In the genomic region with DNA sequence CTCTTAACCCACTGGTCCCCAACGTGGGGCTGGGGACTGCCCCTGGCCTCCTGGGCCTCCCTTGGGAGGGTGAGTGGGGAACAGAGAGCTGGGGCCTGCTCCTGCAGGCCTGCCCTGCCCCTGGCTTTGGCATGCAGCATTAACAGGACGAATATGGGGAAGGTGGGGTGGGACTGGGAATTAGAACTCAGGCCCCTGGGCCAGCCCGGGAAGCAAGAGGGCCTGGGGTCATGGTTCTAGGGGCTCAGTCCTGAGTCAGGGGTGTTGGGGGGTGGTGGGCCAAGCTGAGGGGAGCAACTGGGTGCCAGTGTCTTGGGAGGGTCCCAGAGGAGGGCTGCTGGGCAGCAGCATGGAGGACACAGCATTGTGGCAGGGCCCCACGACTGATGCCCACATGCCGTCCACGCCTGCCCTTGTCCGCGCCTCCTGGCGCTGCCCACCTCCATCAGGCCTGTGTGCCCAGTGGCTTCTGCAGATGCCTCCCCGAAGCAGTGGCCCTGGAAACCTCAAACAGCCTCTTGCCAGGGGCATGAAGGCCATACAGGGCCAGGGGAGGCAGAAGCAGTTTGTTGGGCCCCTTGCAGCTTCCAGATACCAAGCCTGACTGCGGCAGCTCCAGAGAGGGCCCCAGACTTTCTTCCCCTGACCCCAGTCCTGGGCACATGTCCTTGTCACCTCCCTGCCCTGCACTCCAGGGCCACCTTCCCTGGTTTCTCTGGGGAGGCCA, we compare ENCODE assay signal across 9 cellular contexts. TPM values are rescaled to one million over a fixed set of nuclear protein-coding genes. Genes with fewer than 3 reads are reported as not detected.
DNase-seq lines count a peak whose midpoint lies in the region; ATAC-seq and TF ChIP-seq lines count a peak whose summit lies in the region.
"Had no signal": no experiment of that assay in that cellular context is flagged by ENCODE, and none has a peak within 500 bp of the region (broad histone marks: within the 10 kb centered on the region; RNA-seq: fewer than 3 reads in every experiment).

No MANE protein-coding gene starts in this region.

- no peaks in the 10 kb centered on the region for H3K9me3 ChIP-seq in left lung
- H3K9me3 ChIP-seq in stomach: peaks cover 0 to 5% (median 0%) of the 10 kb centered on the region in 4 donors
- H3K9me3 ChIP-seq: prostate gland had no signal

- intact Hi-C loops in left lung (cut with DNase I): no loop called here
- intact Hi-C loops in stomach (cut with DNase I; ENCODE audit: low total_unique reads): no loop called here

- WGBS in stomach, 5 donors: 61 to 75% (median 69%) methylated on average over 7 to 11 of the region's 11 CpGs

- H3K4me1 Mint-ChIP-seq in activated T-cell treated with anti-CD3 and anti-CD28 coated beads, Interleukin-2, amount 50 U/mL, for 24 hours (ENCODE audit: low read depth): peaks cover 56% of the 10 kb centered on the region
- H3K4me1 Mint-ChIP-seq in T-cell (peaks cover 51 to 69% (median 61%) of the 10 kb centered on the region in 3 donors), WTC11 (peaks cover 14% of the 10 kb centered on the region)

- peaks cover 0 to 29% of the 10 kb centered on the region in 2 donors for H3K36me3 ChIP-seq in left lung
- peaks cover 0 to 26% (median 15%) of the 10 kb centered on the region in 4 donors for H3K36me3 ChIP-seq in stomach
- H3K36me3 ChIP-seq: prostate gland had no signal

- CTCF ChIA-PET in T-cell (lab: Charles Lee): interaction anchor here in 1 of 2 donors (1.1 kb wide), 1 partner anchor 13 kb away, joined by 3 read pairs; no protein-coding TSS in a partner anchor
- CTCF ChIA-PET in WTC11 (lab: Charles Lee): interaction anchor here (0.7 to 1.0 kb wide), 2 partner anchors 14 to 296 kb away, joined by 3 to 4 read pairs; no protein-coding TSS in a partner anchor

- no peak for DNase-seq in activated T-cell treated with anti-CD3 and anti-CD28 coated beads, Interleukin-2, amount 50 U/mL, for 24 hours
- no peak for DNase-seq in activated T-cell treated with anti-CD3 and anti-CD28 coated beads, Interleukin-2, amount 50 U/mL, for 1 hour
- no peak for DNase-seq in T-cell
- DNase-seq in left lung: peak in 1 of 2 donors; percentile 76
- no peak for DNase-seq in stomach
- no peak for DNase-seq in NCI-H524 treated with DMSO at 0.1 percent for 48 hours (lab: John Stamatoyannopoulos, UW)
- DNase-seq in WTC11 (ENCODE audit: low spot score): no peak
- DNase-seq in hypothalamus (lab: John Stamatoyannopoulos, UW): no peak

- ATAC-seq in T-cell (replicated peaks in 1 of 4): no peak
- no peak for ATAC-seq in left lung
- no peak for ATAC-seq in WTC11

- H3K27me3 ChIP-seq in left lung (peaks cover 0 to 6% of the 10 kb centered on the region in 2 donors), stomach (no peaks in the 10 kb centered on the region)

- no peak for TF ChIP-seq POLR2A in stomach (IDR thresholded peaks at IDR 0.05)

- no peaks in the 10 kb centered on the region for H3K9me3 Mint-ChIP-seq in activated T-cell treated with anti-CD3 and anti-CD28 coated beads, Interleukin-2, amount 50 U/mL, for 24 hours
- H3K9me3 Mint-ChIP-seq in T-cell (no peaks in the 10 kb centered on the region), WTC11 (peaks cover 3% of the 10 kb centered on the region; the same call in 1 of the 2 replicates)

- no peak for TF ChIP-seq CTCF in left lung (IDR thresholded peaks at IDR 0.05)
- no peak for TF ChIP-seq CTCF in stomach (IDR thresholded peaks at IDR 0.05)
- TF ChIP-seq CTCF in WTC11 (IDR thresholded peaks at IDR 0.05): no peak

- H3K36me3 Mint-ChIP-seq in activated T-cell treated with anti-CD3 and anti-CD28 coated beads, Interleukin-2, amount 50 U/mL, for 24 hours (ENCODE audit: low read depth): peaks cover 82% of the 10 kb centered on the region
- peaks cover 7% of the 10 kb centered on the region for H3K36me3 Mint-ChIP-seq in T-cell
- H3K36me3 Mint-ChIP-seq in WTC11: peaks cover 19% of the 10 kb centered on the region

- peak overlapping the region; percentile 93 for H3K27ac ChIP-seq in left lung
- H3K27ac ChIP-seq in stomach: peak overlapping the region; percentile 17 to 98 (median 98)

- H3K4me3 Mint-ChIP-seq in activated T-cell treated with anti-CD3 and anti-CD28 coated beads, Interleukin-2, amount 50 U/mL, for 24 hours: peak overlapping the region; percentile 97
- H3K4me3 Mint-ChIP-seq in T-cell (peak overlapping the region in 1 of 3 donors; percentile 91), WTC11 (no peak overlapping the region)

- H3K4me3 ChIP-seq in left lung (peak overlapping the region in 1 of 2 donors; percentile 99), stomach (peak overlapping the region in 1 of 4 donors; percentile 82)
- H3K4me3 ChIP-seq: prostate gland had no signal

- H3K27ac Mint-ChIP-seq in activated T-cell treated with anti-CD3 and anti-CD28 coated beads, Interleukin-2, amount 50 U/mL, for 24 hours: peak overlapping the region; percentile 98
- H3K27ac Mint-ChIP-seq in T-cell (peak overlapping the region; percentile 94 to 97), WTC11 (no peak overlapping the region)

- peaks cover 10% of the 10 kb centered on the region for H3K27me3 Mint-ChIP-seq in activated T-cell treated with anti-CD3 and anti-CD28 coated beads, Interleukin-2, amount 50 U/mL, for 24 hours
- peaks cover 0 to 4% of the 10 kb centered on the region in 2 donors for H3K27me3 Mint-ChIP-seq in T-cell
- H3K27me3 Mint-ChIP-seq in WTC11 (ENCODE audit: low read depth): peaks cover 8% of the 10 kb centered on the region; the same call in 1 of the 2 replicates

- no peak for TF ChIP-seq EP300 in stomach (IDR thresholded peaks at IDR 0.05)

- peaks cover 31 to 48% of the 10 kb centered on the region in 2 donors for H3K4me1 ChIP-seq in left lung
- H3K4me1 ChIP-seq in stomach: peaks cover 49 to 84% (median 76%) of the 10 kb centered on the region in 4 donors

- POLR2A ChIA-PET in T-cell (lab: Charles Lee): no interaction called here
- POLR2A ChIA-PET in WTC11 (lab: Charles Lee): no interaction called here

TF ChIP-seq in WTC11, 78 proteins besides CTCF, POLR2A, EP300 and RAD21:
- TF ChIP-seq, protein P1, sequence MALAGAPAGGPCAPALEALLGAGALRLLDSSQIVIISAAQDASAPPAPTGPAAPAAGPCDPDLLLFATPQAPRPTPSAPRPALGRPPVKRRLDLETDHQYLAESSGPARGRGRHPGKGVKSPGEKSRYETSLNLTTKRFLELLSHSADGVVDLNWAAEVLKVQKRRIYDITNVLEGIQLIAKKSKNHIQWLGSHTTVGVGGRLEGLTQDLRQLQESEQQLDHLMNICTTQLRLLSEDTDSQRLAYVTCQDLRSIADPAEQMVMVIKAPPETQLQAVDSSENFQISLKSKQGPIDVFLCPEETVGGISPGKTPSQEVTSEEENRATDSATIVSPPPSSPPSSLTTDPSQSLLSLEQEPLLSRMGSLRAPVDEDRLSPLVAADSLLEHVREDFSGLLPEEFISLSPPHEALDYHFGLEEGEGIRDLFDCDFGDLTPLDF (CRISPR knock-in tag; IDR thresholded peaks at IDR 0.05): no peak
- TF ChIP-seq ATF1 (CRISPR knock-in tag; IDR thresholded peaks at IDR 0.05): no peak
- TF ChIP-seq GRHL2 (CRISPR knock-in tag; IDR thresholded peaks at IDR 0.05; ENCODE audit: insufficient replicate concordance, severe bottlenecking): no peak
- TF ChIP-seq, protein P2, sequence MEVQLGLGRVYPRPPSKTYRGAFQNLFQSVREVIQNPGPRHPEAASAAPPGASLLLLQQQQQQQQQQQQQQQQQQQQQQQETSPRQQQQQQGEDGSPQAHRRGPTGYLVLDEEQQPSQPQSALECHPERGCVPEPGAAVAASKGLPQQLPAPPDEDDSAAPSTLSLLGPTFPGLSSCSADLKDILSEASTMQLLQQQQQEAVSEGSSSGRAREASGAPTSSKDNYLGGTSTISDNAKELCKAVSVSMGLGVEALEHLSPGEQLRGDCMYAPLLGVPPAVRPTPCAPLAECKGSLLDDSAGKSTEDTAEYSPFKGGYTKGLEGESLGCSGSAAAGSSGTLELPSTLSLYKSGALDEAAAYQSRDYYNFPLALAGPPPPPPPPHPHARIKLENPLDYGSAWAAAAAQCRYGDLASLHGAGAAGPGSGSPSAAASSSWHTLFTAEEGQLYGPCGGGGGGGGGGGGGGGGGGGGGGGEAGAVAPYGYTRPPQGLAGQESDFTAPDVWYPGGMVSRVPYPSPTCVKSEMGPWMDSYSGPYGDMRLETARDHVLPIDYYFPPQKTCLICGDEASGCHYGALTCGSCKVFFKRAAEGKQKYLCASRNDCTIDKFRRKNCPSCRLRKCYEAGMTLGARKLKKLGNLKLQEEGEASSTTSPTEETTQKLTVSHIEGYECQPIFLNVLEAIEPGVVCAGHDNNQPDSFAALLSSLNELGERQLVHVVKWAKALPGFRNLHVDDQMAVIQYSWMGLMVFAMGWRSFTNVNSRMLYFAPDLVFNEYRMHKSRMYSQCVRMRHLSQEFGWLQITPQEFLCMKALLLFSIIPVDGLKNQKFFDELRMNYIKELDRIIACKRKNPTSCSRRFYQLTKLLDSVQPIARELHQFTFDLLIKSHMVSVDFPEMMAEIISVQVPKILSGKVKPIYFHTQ (CRISPR knock-in tag; IDR thresholded peaks at IDR 0.05): no peak
- TF ChIP-seq JUN (CRISPR knock-in tag; IDR thresholded peaks at IDR 0.05): no peak

RNA-seq across cellular contexts. Expression of a gene that starts 4.8 kb away (rescaled TPM):
- total RNA-seq in T-cell: 10 to 100 TPM; 36.9 to 61.3 (median 57.1) TPM
- total RNA-seq in left lung: 100 to 1,000 TPM in 1 of 2 donors, 10 to 100 TPM in 1; 62.5 to 101 TPM
- 100 to 1,000 TPM in 1 of 5 donors, 10 to 100 TPM in 4; 22.6 to 101 (median 66.2) TPM for total RNA-seq in stomach
- polyA plus RNA-seq in stomach: 10 to 100 TPM; 27.8 to 41.2 (median 40.6) TPM
- 33.7 to 39.7 TPM (median 35.3 TPM) in 3 replicates for total RNA-seq in WTC11 (2021)

RNA-seq across cellular contexts. Expression of a gene that starts 36.1 kb away (rescaled TPM):
- total RNA-seq in T-cell (10 to 100 TPM in 2 of 5 donors, 1 to 10 TPM in 3; 7.2 to 11.1 (median 9.6) TPM), left lung (10 to 100 TPM in 1 of 2 donors, 1 to 10 TPM in 1; 7.4 to 16.9 TPM), stomach (1 to 10 TPM; 2.2 to 9.0 (median 3.8) TPM), WTC11 (2021) (10.1 to 11.2 TPM (median 11.1 TPM) in 3 replicates)
- 1 to 10 TPM; 2.2 to 6.7 (median 4.9) TPM for polyA plus RNA-seq in stomach
